ENCODE assay signal across 1 cellular context in genomic region chr9:117377046-117377445, GRCh38.
TF ChIP-seq lines count a peak whose summit lies in the region.

No MANE protein-coding gene starts in this region.

TF ChIP-seq in GM23338, 12 proteins besides CTCF, POLR2A, EP300 and RAD21 (continued from another document):
- TF ChIP-seq ZNF462 (CRISPR knock-in tag; IDR thresholded peaks at IDR 0.05), result no peak
- no peak for TF ChIP-seq STAT1 (IDR thresholded peaks at IDR 0.05; ENCODE audit: unreplicated experiment)
- TF ChIP-seq CREB1 (CRISPR knock-in tag; IDR thresholded peaks at IDR 0.05; ENCODE audit: low read depth), result no peak
